Comparison of ENCODE assay signal across 21 cellular contexts in the genomic region with DNA sequence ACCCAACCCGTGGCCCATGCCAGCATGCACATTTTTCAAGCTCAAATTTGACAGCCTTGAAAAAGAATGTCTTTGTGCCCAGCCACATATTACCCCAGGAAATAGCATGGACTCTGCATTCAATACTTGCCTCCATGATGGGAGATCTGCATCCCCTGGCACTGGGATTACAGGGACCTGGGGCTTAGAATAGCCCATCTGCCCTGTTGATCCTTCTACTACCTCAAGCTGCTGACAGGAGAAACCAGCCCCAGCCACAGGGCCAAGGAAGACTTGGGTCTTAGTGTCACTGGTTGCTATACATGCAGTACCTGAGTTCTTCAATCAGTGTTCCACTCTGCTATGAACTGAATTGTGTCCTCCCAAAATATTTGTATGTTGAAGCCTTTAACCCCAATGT.
"Had no signal": no experiment of that assay in that cellular context is flagged by ENCODE, and none has a peak within 500 bp of the region (broad histone marks: within the 10 kb centered on the region; RNA-seq: fewer than 3 reads in every experiment).

No MANE protein-coding gene starts in this region.

- H3K4me3 Mint-ChIP-seq: activated CD8-positive, alpha-beta memory T cell treated with anti-CD3 and anti-CD28 coated beads, Interleukin-2, amount 10 ng/mL, durations not matched to agents 7 days and 5 days; naive thymus-derived CD8-positive, alpha-beta T cell had no signal

- H3K9me3 Mint-ChIP-seq: naive thymus-derived CD8-positive, alpha-beta T cell had no signal

- H3K36me3 ChIP-seq: colonic mucosa, prostate gland, suprapubic skin, upper lobe of right lung had no signal

- H3K27ac ChIP-seq: colonic mucosa, prostate gland, suprapubic skin, upper lobe of right lung had no signal

- H3K27me3 Mint-ChIP-seq: activated CD8-positive, alpha-beta memory T cell treated with anti-CD3 and anti-CD28 coated beads, Interleukin-2, amount 10 ng/mL, durations not matched to agents 7 days and 5 days; naive thymus-derived CD8-positive, alpha-beta T cell had no signal

- H3K27ac Mint-ChIP-seq: activated CD8-positive, alpha-beta memory T cell treated with anti-CD3 and anti-CD28 coated beads, Interleukin-2, amount 10 ng/mL, durations not matched to agents 7 days and 5 days had no signal

- H3K4me3 ChIP-seq: colonic mucosa, mucosa of descending colon, prostate gland, suprapubic skin, upper lobe of right lung had no signal

- H3K4me1 ChIP-seq: colonic mucosa had no signal

- ATAC-seq: activated CD4-positive, CD25-positive, alpha-beta regulatory T cell treated with anti-CD3 and anti-CD28 coated beads, Interleukin-2, amount 50 U/mL, for 24 hours; activated CD8-positive, alpha-beta memory T cell treated with anti-CD3 and anti-CD28 coated beads, Interleukin-2, amount 10 ng/mL, durations not matched to agents 7 days and 5 days; esophagus mucosa; mucosa of descending colon; naive thymus-derived CD8-positive, alpha-beta T cell; right cardiac atrium; stimulated activated naive CD8-positive, alpha-beta T cell treated with anti-CD3 and anti-CD28 coated beads, Interleukin-15, Interleukin-2, amounts not matched to agents 100 U/mL and 50 U/mL, for 24 hours; upper lobe of right lung had no signal

- H3K36me3 Mint-ChIP-seq: naive thymus-derived CD8-positive, alpha-beta T cell had no signal

- H3K27me3 ChIP-seq: colonic mucosa, suprapubic skin, upper lobe of right lung had no signal

- DNase-seq: activated CD4-positive, alpha-beta T cell treated with anti-CD3 and anti-CD28 coated beads, Interleukin-2, amount 50 U/mL, for 1 hour; activated CD8-positive, alpha-beta memory T cell treated with anti-CD3 and anti-CD28 coated beads, Interleukin-2, amount 10 ng/mL, durations not matched to agents 7 days and 5 days; activated effector memory CD4-positive, alpha-beta T cell treated with Interleukin-2 at 50 U/mL for 16 hours; activated naive CD4-positive, alpha-beta T cell treated with anti-CD3 and anti-CD28 coated beads, Interleukin-2, amount 50 U/mL, for 16 hours; activated T-cell treated with anti-CD3 and anti-CD28 coated beads, Interleukin-2, amount 50 U/mL, for 1 hour; central memory CD4-positive, alpha-beta T cell; colonic mucosa; islet precursor cell; mucosa of descending colon; naive thymus-derived CD8-positive, alpha-beta T cell; nucleus accumbens; right cardiac atrium; small intestine; stimulated activated CD4-positive, alpha-beta T cell treated with anti-CD3 and anti-CD28 coated beads, Interleukin-4, amount 100 ng/mL, for 24 hours; stimulated activated naive CD8-positive, alpha-beta T cell treated with anti-CD3 and anti-CD28 coated beads, Interleukin-15, Interleukin-2, amounts not matched to agents 100 U/mL and 50 U/mL, for 24 hours; SW 1271; upper lobe of right lung had no signal

- H3K9me3 ChIP-seq: colonic mucosa, mucosa of descending colon, prostate gland, suprapubic skin, upper lobe of right lung had no signal
